In genomic region chr15:67154249-67154648, GRCh38 we compare ENCODE assay signal across 1 cellular context.
TF ChIP-seq lines count a peak whose summit lies in the region.

No MANE protein-coding gene starts in this region.

TF ChIP-seq in IMR-90, 13 proteins besides CTCF, POLR2A, EP300 and RAD21:
- TF ChIP-seq USF2 (IDR thresholded peaks at IDR 0.05; ENCODE audit: low read depth, low read length) = no peak
- no peak for TF ChIP-seq BHLHE40 (IDR thresholded peaks at IDR 0.05; ENCODE audit: low read depth, low read length)
- no peak for TF ChIP-seq CHD1 (IDR thresholded peaks at IDR 0.05; ENCODE audit: low read depth, low read length)
- no peak for TF ChIP-seq RFX5 (IDR thresholded peaks at IDR 0.05; ENCODE audit: low read depth, low read length)
- TF ChIP-seq MAZ (IDR thresholded peaks at IDR 0.05; ENCODE audit: borderline replicate concordance, low read depth, low read length) = no peak
- no peak for TF ChIP-seq MXI1 (IDR thresholded peaks at IDR 0.05; ENCODE audit: borderline replicate concordance, low read depth, low read length)
- no peak for TF ChIP-seq RCOR1 (IDR thresholded peaks at IDR 0.05; ENCODE audit: insufficient replicate concordance, low read length)
- TF ChIP-seq MAFK (IDR thresholded peaks at IDR 0.05; ENCODE audit: low read depth, low read length) = no peak
- TF ChIP-seq NFE2L2 (IDR thresholded peaks at IDR 0.05; ENCODE audit: low read depth, low read length) = no peak
- no peak for TF ChIP-seq CEBPB (IDR thresholded peaks at IDR 0.05; ENCODE audit: low read depth, low read length)
- TF ChIP-seq SMC3 (IDR thresholded peaks at IDR 0.05; ENCODE audit: low read depth, low read length) = no peak
- TF ChIP-seq ELK1 (IDR thresholded peaks at IDR 0.05; ENCODE audit: borderline replicate concordance, low read depth, low read length) = no peak
- no peak for TF ChIP-seq FOS (IDR thresholded peaks at IDR 0.05; ENCODE audit: low read depth, low read length)
